Comparison of ENCODE assay signal across 17 cellular contexts in genomic region chr17:15431201-15431600, GRCh38. TPM values are rescaled to one million over a fixed set of nuclear protein-coding genes. Genes with fewer than 3 reads are reported as not detected.
DNase-seq lines count a peak whose midpoint lies in the region; ATAC-seq and TF ChIP-seq lines count a peak whose summit lies in the region.
"Had no signal": no experiment of that assay in that cellular context is flagged by ENCODE, and none has a peak within 500 bp of the region (broad histone marks: within the 10 kb centered on the region; RNA-seq: fewer than 3 reads in every experiment).

No MANE protein-coding gene starts in this region.

- H3K4me1 ChIP-seq in colonic mucosa (no peaks in the 10 kb centered on the region), left lung (peaks cover 4 to 13% of the 10 kb centered on the region in 2 donors)
- H3K4me1 ChIP-seq: neural progenitor cell had no signal

- H3K27ac ChIP-seq in colonic mucosa (peak overlapping the region; percentile 32), left lung (no peak overlapping the region)
- H3K27ac ChIP-seq: neural progenitor cell had no signal

- H3K36me3 ChIP-seq in colonic mucosa (no peaks in the 10 kb centered on the region), left lung (no peaks in the 10 kb centered on the region)
- H3K36me3 ChIP-seq: neural progenitor cell had no signal

- ATAC-seq in left lung = no peak
- no peak for ATAC-seq in GM21447 (IDR thresholded peaks at IDR 0.05; ENCODE audit: unreplicated experiment)

- peak; percentile 30 for DNase-seq in DMS53 treated with DMSO at 0.1 percent for 48 hours (lab: John Stamatoyannopoulos, UW; ENCODE audit: unreplicated experiment)
- peak; percentile 32 for DNase-seq in colonic mucosa
- DNase-seq in islet precursor cell = peak; percentile 82
- DNase-seq in skeletal muscle cell (ENCODE audit: low read depth) = peak; percentile 72
- no peak for DNase-seq in left lung
- DNase-seq in KBM-7 = no peak
- DNase-seq in stimulated activated CD4-positive, alpha-beta T cell treated with anti-CD3 and anti-CD28 coated beads, Interleukin-2, amount 100 ng/mL, for 24 hours = no peak
- DNase-seq: activated CD4-positive, alpha-beta T cell treated with anti-CD3 and anti-CD28 coated beads, Interleukin-2, amount 10 ng/mL, durations not matched to agents 7 days and 5 days; activated naive CD8-positive, alpha-beta T cell treated with anti-CD3 and anti-CD28 coated beads, Interleukin-2, amount 10 ng/mL, durations not matched to agents 7 days and 5 days; activated T-cell treated with anti-CD3 and anti-CD28 coated beads, Interleukin-2, amount 50 U/mL, for 48 hours; CD4-positive, CD25-positive, alpha-beta regulatory T cell; KG1; NCI-H1417; NCI-H226; stimulated activated naive CD4-positive, alpha-beta T cell treated with Interleukin-2 at 50 U/mL for 16 hours had no signal

- in situ Hi-C loops in KBM-7 (cut with MboI; ENCODE audit: low pct_unique_long_range_greater_than_20kb, low sequenced_read_pairs) = no loop called here

- no peaks in the 10 kb centered on the region for H3K9me3 ChIP-seq in colonic mucosa
- H3K9me3 ChIP-seq in left lung = no peaks in the 10 kb centered on the region

- H3K27me3 ChIP-seq in colonic mucosa (no peaks in the 10 kb centered on the region), left lung (no peaks in the 10 kb centered on the region)
- H3K27me3 ChIP-seq: neural progenitor cell had no signal

- H3K9ac ChIP-seq in colonic mucosa (ENCODE audit: low read depth in 2 of 2, low read length in 2 of 2) = no peak overlapping the region
- H3K9ac ChIP-seq: neural progenitor cell had no signal

- intact Hi-C loops in colonic mucosa (cut with DNase I) = no loop called here
- intact Hi-C loops in left lung (cut with DNase I) = no loop called here

- TF ChIP-seq CTCF in colonic mucosa (IDR thresholded peaks at IDR 0.05) (no peak), left lung (IDR thresholded peaks at IDR 0.05) (no peak)

- no peak overlapping the region for H3K4me3 ChIP-seq in colonic mucosa
- H3K4me3 ChIP-seq in skeletal muscle cell (ENCODE audit: low read depth, low read length) = no peak overlapping the region
- no peak overlapping the region for H3K4me3 ChIP-seq in left lung
- H3K4me3 ChIP-seq: neural progenitor cell had no signal

RNA-seq across cellular contexts. Expression of gene CDRT4, which starts 36.2 kb away (rescaled TPM):
- total RNA-seq in colonic mucosa (1 to 10 TPM; 3.8 to 5.3 TPM), left lung (1 to 10 TPM; 2.7 to 6.1 TPM)

Comparison
In these comparisons a context has a peak if more than half of its experiments do, and no peak if none do; other contexts are left out.
1. DNase-seq: peak in DMS53 treated with DMSO at 0.1 percent for 48 hours (single experiment), colonic mucosa (single experiment), islet precursor cell (single experiment) and skeletal muscle cell (single experiment); none in left lung (0 of 2), KBM-7 (single experiment) and stimulated activated CD4-positive, alpha-beta T cell treated with anti-CD3 and anti-CD28 coated beads, Interleukin-2, amount 100 ng/mL, for 24 hours (0 of 2).